ENCODE assay signal across 9 cellular contexts in genomic region chr11:44286268-44286880, GRCh38. TPM values are rescaled to one million over a fixed set of nuclear protein-coding genes. Genes with fewer than 3 reads are reported as not detected.
DNase-seq lines count a peak whose midpoint lies in the region; FAIRE-seq and TF ChIP-seq lines count a peak whose summit lies in the region.
"Had no signal": no experiment of that assay in that cellular context is flagged by ENCODE, and none has a peak within 500 bp of the region (broad histone marks: within the 10 kb centered on the region; RNA-seq: fewer than 3 reads in every experiment).

No MANE protein-coding gene starts in this region.

- no peaks in the 10 kb centered on the region for H3K9me3 ChIP-seq in mesenchymal stem cell (ENCODE audit: control insufficient read depth, low read length)

- H3K27me3 ChIP-seq in mesenchymal stem cell (ENCODE audit: control insufficient read depth in 1 of 2, insufficient read depth in 1 of 2, low read length in 2 of 2) = peaks cover 5 to 17% of the 10 kb centered on the region in 2 experiments

- TF ChIP-seq POLR2A in H54 (IDR thresholded peaks at IDR 0.05; ENCODE audit: low read depth, low read length) = no peak

- no peak overlapping the region for H2BK15ac ChIP-seq in mesenchymal stem cell (ENCODE audit: low read depth, poor library complexity, severe bottlenecking)

- H3K4me3 ChIP-seq in coronary artery = no peak overlapping the region
- no peak overlapping the region for H3K4me3 ChIP-seq in mesenchymal stem cell (ENCODE audit: insufficient read depth in 1 of 2, low read depth in 1 of 2, low read length in 2 of 2)
- H3K4me3 ChIP-seq: SK-N-MC had no signal

- H2BK5ac ChIP-seq in mesenchymal stem cell (ENCODE audit: low read depth, low read length, poor library complexity, severe bottlenecking) = no peak overlapping the region

- H3K18ac ChIP-seq in mesenchymal stem cell (ENCODE audit: low read depth in 1 of 2, low read length in 2 of 2) = no peak overlapping the region

- peak; percentile 78 for TF ChIP-seq CTCF in coronary artery (IDR thresholded peaks at IDR 0.05)

- no peak overlapping the region for H2AK5ac ChIP-seq in mesenchymal stem cell (ENCODE audit: low read length, severe bottlenecking)

- no peak overlapping the region for H2AFZ ChIP-seq in mesenchymal stem cell (ENCODE audit: low read depth, low read length)

- H3K14ac ChIP-seq in mesenchymal stem cell (ENCODE audit: low read length in 2 of 2) = no peak overlapping the region

- no peak overlapping the region for H3K4ac ChIP-seq in mesenchymal stem cell (ENCODE audit: low read depth in 1 of 2, low read length in 2 of 2)

- DNase-seq in COLO829 (ENCODE audit: low spot score) = peak; percentile 75
- DNase-seq in H54 (ENCODE audit: insufficient read length, low spot score) = peak; percentile 93
- peak; percentile 52 for DNase-seq in NCI-H2227 treated with DMSO at 0.1 percent for 48 hours (lab: John Stamatoyannopoulos, UW)
- peak; percentile 35 to 58 for DNase-seq in activated CD4-positive, alpha-beta T cell treated with anti-CD3 and anti-CD28 coated beads for 24 hours (ENCODE audit: low read depth in 2 of 2)
- no peak for DNase-seq in coronary artery (ENCODE audit: low spot score)
- DNase-seq in mesenchymal stem cell = peak; percentile 43
- DNase-seq in stimulated activated naive CD4-positive, alpha-beta T cell (lab: John Stamatoyannopoulos, UW) = peak in 5 of 6 experiments; percentile 4 to 42 (median 15)
- no peak for DNase-seq in mesenteric fat pad (ENCODE audit: low spot score)

- H3K27ac ChIP-seq in coronary artery = no peak overlapping the region
- no peak overlapping the region for H3K27ac ChIP-seq in mesenchymal stem cell (ENCODE audit: low read length, poor library complexity, severe bottlenecking)

- H2BK12ac ChIP-seq in mesenchymal stem cell (ENCODE audit: low read length in 2 of 2) = no peak overlapping the region

- H3K23ac ChIP-seq in mesenchymal stem cell (ENCODE audit: low read length in 2 of 2) = no peak overlapping the region

- H3K4me2 ChIP-seq in mesenchymal stem cell (ENCODE audit: low read length, poor library complexity, severe bottlenecking) = no peak overlapping the region

- H2BK120ac ChIP-seq in mesenchymal stem cell (ENCODE audit: low read depth, low read length) = no peak overlapping the region

- H3K9ac ChIP-seq in mesenchymal stem cell (ENCODE audit: low read length) = peak overlapping the region; percentile 27

- peaks cover 8% of the 10 kb centered on the region for H3K4me1 ChIP-seq in mesenchymal stem cell (ENCODE audit: control insufficient read depth, insufficient read depth, low read depth, low read length)

- no peaks in the 10 kb centered on the region for H3K36me3 ChIP-seq in mesenchymal stem cell (ENCODE audit: control insufficient read depth in 1 of 2, insufficient read depth in 2 of 2, low read depth in 1 of 2, low read length in 2 of 2)

- peak; percentile 58 for FAIRE-seq in H54 (lab: Jason Lieb, UNC)

- no peak overlapping the region for H4K8ac ChIP-seq in mesenchymal stem cell (ENCODE audit: low read length)

- H4K91ac ChIP-seq in mesenchymal stem cell (ENCODE audit: low read length) = no peak overlapping the region

- H3K79me1 ChIP-seq in mesenchymal stem cell (replicated peaks; ENCODE audit: low read length, poor library complexity, severe bottlenecking) = no peaks in the 10 kb centered on the region

- 54% methylated on average over 10 of the region's 10 CpGs for WGBS in mesenchymal stem cell

RNA-seq across cellular contexts. Expression of gene ALX4, which starts 23.6 kb away (rescaled TPM):
- not detected for polyA plus RNA-seq in mesenchymal stem cell (2013, experiment 1 of 2)
- polyA plus RNA-seq in mesenchymal stem cell (2013, experiment 2 of 2) = not detected
- not detected for total RNA-seq in mesenteric fat pad

Comparison
In these comparisons a context has a peak if more than half of its experiments do, and no peak if none do; other contexts are left out.
1. DNase-seq: peak in COLO829 (single experiment), H54 (single experiment), NCI-H2227 treated with DMSO at 0.1 percent for 48 hours (single experiment), activated CD4-positive, alpha-beta T cell treated with anti-CD3 and anti-CD28 coated beads for 24 hours (2 of 2), mesenchymal stem cell (single experiment) and stimulated activated naive CD4-positive, alpha-beta T cell (5 of 6); none in coronary artery (single experiment) and mesenteric fat pad (single experiment).